Comparison of ENCODE assay signal across 1 cellular context in genomic region chr1:92079441-92079840, GRCh38.
TF ChIP-seq lines count a peak whose summit lies in the region.

No MANE protein-coding gene starts in this region.

TF ChIP-seq in HepG2, 621 proteins besides CTCF, POLR2A, EP300 and RAD21:
- TF ChIP-seq CCAR2 (optimal IDR thresholded peaks at IDR 0.05; ENCODE audit: low read depth, low read length) (no peak), HOXA5 (CRISPR knock-in tag; IDR thresholded peaks at IDR 0.05) (no peak), RFXAP (CRISPR knock-in tag; IDR thresholded peaks at IDR 0.05; ENCODE audit: borderline replicate concordance) (no peak), ZNF232 (CRISPR knock-in tag; IDR thresholded peaks at IDR 0.05; ENCODE audit: borderline replicate concordance) (no peak), MEF2D (CRISPR knock-in tag; IDR thresholded peaks at IDR 0.05) (no peak), ZBTB40 (IDR thresholded peaks at IDR 0.05) (no peak), ZBTB40 (CRISPR knock-in tag; IDR thresholded peaks at IDR 0.05) (no peak), IKZF1 (IDR thresholded peaks at IDR 0.05) (no peak)
